ENCODE assay signal across 10 cellular contexts in the genomic region with DNA sequence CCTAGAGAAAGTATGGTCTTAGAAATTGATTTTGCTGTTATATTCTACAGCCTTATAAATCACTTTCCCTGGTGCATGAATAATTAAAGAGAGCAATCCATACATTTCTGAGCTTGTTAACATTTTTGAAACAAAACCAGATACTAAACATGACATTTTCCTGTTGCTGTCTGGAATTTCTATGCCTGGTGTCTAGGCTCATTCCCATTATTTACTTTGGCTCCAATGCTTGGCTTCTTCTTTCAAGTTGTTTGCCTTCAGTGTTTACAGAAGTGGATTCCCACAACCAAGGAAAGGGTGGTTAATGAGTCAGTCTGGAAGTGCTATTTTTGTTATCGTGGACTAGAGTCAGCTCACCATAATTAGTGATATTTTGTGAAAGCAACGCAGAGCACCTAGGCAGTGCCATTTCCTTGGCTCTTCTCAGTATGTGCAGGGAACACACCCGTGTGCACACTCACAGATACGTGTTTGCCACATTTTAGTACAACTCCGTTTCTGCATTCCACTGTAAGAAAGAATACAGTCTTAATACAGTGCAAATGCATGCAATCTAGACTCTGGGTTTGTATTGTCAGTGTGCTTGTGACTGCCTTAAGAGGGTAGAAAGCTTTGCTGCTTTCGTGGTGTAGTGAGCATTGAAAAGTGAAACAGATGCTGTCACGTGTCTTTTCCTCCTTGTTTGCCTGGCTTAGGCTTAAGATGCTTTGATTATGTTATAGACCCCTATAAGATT.
DNase-seq lines count a peak whose midpoint lies in the region; ATAC-seq and TF ChIP-seq lines count a peak whose summit lies in the region.
"Had no signal": no experiment of that assay in that cellular context is flagged by ENCODE, and none has a peak within 500 bp of the region (broad histone marks: within the 10 kb centered on the region; RNA-seq: fewer than 3 reads in every experiment).

No MANE protein-coding gene starts in this region.

- no peaks in the 10 kb centered on the region for H3K9me3 ChIP-seq in tibial artery
- H3K9me3 ChIP-seq: BE2C had no signal

- no peak for TF ChIP-seq CTCF in tibial artery (IDR thresholded peaks at IDR 0.05)

- ATAC-seq in left colon (peak; percentile 96), HG03469 (IDR thresholded peaks at IDR 0.05; ENCODE audit: unreplicated experiment) (no peak)
- ATAC-seq: naive thymus-derived CD4-positive, alpha-beta T cell had no signal

- peaks cover 1 to 8% (median 5%) of the 10 kb centered on the region in 3 donors for H3K36me3 ChIP-seq in tibial artery
- H3K36me3 ChIP-seq: BE2C had no signal

- intact Hi-C loops in left colon (cut with DNase I, micrococcal nuclease) (no loop called here), tibial artery (cut with DNase I; ENCODE audit: low total_unique reads) (no loop called here)

- H3K4me1 ChIP-seq in tibial artery = peaks cover 0 to 74% (median 22%) of the 10 kb centered on the region in 4 donors
- H3K4me1 ChIP-seq: BE2C had no signal

- no peak overlapping the region for H3K4me3 ChIP-seq in tibial artery

- no peaks in the 10 kb centered on the region for H3K27me3 ChIP-seq in tibial artery
- H3K27me3 ChIP-seq: BE2C had no signal

- H3K27ac ChIP-seq in tibial artery = peak overlapping the region; percentile 86 to 89

- DNase-seq in NCI-H1694 treated with DMSO at 0.1 percent for 48 hours (lab: John Stamatoyannopoulos, UW) = peak; percentile 16
- DNase-seq in NCI-H1694 (lab: John Stamatoyannopoulos, UW) = no peak
- DNase-seq in astrocyte of the hippocampus (ENCODE audit: low read depth, low spot score) = peak; percentile 93
- DNase-seq in left colon = no peak
- DNase-seq in tibial artery = no peak
- no peak for DNase-seq in GDM1 (lab: John Stamatoyannopoulos, UW)
- no peak for DNase-seq in activated CD4-positive, alpha-beta T cell treated with anti-CD3 and anti-CD28 coated beads, Interleukin-2, amount 50 U/mL, for 1 hour
- DNase-seq: BE2C; naive thymus-derived CD4-positive, alpha-beta T cell had no signal

Comparison
In these comparisons a context has a peak if more than half of its experiments do, and no peak if none do; other contexts are left out.
1. DNase-seq: peak in NCI-H1694 treated with DMSO at 0.1 percent for 48 hours (single experiment) and astrocyte of the hippocampus (single experiment); none in NCI-H1694 (single experiment), left colon (0 of 2), tibial artery (0 of 2), GDM1 (single experiment) and activated CD4-positive, alpha-beta T cell treated with anti-CD3 and anti-CD28 coated beads, Interleukin-2, amount 50 U/mL, for 1 hour (single experiment).